ENCODE assay signal across 1 cellular context in the genomic region with DNA sequence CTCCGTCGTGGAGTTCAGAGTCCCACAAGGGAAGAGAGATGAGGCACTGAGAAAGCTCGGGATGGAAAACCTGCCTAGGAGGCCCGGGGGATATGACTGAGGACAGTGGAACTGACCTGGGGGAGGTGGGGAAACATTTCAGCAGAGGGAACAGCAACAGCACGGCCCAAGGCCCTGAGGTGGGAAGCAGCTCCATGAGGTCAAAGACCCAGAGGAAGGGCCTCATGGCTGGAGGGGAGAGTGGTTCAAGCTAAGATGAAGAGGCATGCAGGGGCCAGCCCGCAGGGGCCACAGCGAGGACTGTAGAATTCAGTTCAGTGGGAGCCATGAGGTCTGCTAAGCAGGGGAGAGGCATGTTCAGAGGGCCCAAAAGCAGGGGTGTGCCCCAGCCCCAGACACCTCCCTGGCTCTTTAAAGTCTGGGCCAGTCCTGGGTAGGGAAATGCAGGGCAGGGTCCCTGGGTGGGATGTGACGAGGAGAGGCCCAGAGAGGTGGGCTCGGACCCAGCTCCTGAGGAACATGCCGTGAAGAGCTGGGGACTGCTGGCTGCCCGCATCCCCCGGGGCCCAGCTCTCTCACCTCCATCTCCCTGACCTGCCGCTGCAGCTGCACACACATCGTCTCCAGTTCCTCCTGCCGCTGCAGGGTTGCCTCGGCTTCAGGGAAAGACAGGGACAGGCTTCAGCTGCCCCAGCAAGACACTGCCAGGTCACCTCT.
TF ChIP-seq lines count a peak whose summit lies in the region.

No MANE protein-coding gene starts in this region.

TF ChIP-seq in WTC11, 78 proteins besides CTCF, POLR2A, EP300 and RAD21 (continued from another document):
- TF ChIP-seq, protein P1, sequence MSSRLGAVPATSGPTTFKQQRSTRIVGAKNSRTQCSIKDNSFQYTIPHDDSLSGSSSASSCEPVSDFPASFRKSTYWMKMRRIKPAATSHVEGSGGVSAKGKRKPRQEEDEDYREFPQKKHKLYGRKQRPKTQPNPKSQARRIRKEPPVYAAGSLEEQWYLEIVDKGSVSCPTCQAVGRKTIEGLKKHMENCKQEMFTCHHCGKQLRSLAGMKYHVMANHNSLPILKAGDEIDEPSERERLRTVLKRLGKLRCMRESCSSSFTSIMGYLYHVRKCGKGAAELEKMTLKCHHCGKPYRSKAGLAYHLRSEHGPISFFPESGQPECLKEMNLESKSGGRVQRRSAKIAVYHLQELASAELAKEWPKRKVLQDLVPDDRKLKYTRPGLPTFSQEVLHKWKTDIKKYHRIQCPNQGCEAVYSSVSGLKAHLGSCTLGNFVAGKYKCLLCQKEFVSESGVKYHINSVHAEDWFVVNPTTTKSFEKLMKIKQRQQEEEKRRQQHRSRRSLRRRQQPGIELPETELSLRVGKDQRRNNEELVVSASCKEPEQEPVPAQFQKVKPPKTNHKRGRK (CRISPR knock-in tag; IDR thresholded peaks at IDR 0.05; ENCODE audit: borderline replicate concordance), result no peak
- TF ChIP-seq, protein P2, sequence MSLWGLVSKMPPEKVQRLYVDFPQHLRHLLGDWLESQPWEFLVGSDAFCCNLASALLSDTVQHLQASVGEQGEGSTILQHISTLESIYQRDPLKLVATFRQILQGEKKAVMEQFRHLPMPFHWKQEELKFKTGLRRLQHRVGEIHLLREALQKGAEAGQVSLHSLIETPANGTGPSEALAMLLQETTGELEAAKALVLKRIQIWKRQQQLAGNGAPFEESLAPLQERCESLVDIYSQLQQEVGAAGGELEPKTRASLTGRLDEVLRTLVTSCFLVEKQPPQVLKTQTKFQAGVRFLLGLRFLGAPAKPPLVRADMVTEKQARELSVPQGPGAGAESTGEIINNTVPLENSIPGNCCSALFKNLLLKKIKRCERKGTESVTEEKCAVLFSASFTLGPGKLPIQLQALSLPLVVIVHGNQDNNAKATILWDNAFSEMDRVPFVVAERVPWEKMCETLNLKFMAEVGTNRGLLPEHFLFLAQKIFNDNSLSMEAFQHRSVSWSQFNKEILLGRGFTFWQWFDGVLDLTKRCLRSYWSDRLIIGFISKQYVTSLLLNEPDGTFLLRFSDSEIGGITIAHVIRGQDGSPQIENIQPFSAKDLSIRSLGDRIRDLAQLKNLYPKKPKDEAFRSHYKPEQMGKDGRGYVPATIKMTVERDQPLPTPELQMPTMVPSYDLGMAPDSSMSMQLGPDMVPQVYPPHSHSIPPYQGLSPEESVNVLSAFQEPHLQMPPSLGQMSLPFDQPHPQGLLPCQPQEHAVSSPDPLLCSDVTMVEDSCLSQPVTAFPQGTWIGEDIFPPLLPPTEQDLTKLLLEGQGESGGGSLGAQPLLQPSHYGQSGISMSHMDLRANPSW (CRISPR knock-in tag; conservative IDR thresholded peaks at IDR 0.05; ENCODE audit: low read depth), result no peak
- TF ChIP-seq, protein P3, sequence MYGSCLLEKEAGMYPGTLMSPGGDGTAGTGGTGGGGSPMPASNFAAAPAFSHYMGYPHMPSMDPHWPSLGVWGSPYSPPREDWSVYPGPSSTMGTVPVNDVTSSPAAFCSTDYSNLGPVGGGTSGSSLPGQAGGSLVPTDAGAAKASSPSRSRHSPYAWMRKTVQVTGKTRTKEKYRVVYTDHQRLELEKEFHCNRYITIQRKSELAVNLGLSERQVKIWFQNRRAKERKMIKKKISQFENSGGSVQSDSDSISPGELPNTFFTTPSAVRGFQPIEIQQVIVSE (CRISPR knock-in tag; IDR thresholded peaks at IDR 0.05; ENCODE audit: borderline replicate concordance), result no peak
- TF ChIP-seq, protein P4, sequence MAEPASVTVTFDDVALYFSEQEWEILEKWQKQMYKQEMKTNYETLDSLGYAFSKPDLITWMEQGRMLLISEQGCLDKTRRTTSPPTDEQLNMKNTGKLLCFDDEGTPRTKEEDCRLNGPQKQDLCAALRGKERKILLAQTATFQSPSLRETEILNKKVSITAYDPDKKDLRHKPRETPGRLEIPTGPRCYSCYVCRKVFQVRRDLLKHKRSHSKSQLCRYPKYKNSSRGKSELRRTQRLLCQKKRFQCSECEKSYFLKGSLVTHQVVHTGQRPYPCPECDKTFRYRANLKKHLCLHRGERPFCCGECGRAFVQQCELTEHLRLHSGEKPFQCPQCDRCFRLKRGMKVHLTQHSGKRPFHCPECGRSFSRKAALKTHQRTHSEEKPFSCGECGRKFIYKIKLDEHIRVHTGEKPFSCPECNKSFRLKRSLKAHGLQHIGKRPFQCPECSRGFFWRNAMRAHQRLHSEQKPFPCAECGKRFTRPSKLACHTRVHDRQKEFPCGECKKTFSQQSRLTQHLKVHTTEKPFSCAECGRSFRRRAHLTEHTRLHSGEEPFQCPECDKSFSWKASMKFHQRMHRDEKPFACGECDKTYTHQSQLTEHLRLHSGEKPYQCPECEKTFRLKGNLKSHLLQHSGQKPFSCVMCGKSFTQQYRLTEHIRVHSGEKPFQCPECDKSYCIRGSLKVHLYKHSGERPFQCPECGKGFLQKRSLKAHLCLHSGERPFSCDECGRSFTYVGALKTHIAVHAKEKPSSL (CRISPR knock-in tag; conservative IDR thresholded peaks at IDR 0.05), result no peak
- no peak for TF ChIP-seq CREB1 (CRISPR knock-in tag; IDR thresholded peaks at IDR 0.05)
